Comparison of ENCODE assay signal across 11 cellular contexts in genomic region chr2:60329225-60329624, GRCh38.
"Had no signal": no experiment of that assay in that cellular context is flagged by ENCODE, and none has a peak within 500 bp of the region (broad histone marks: within the 10 kb centered on the region; RNA-seq: fewer than 3 reads in every experiment).

No MANE protein-coding gene starts in this region.

- H3K36me3 ChIP-seq: HAP-1 had no signal

- FAIRE-seq: H1, H54 had no signal

- H3K4me1 ChIP-seq: HAP-1 had no signal

- H3K27ac ChIP-seq: GM23248 had no signal

- DNase-seq: GM23248, GOT3, H7, H9, HCEC 1CT, HFFc6 had no signal

- H3K9me3 ChIP-seq: HAP-1 had no signal

- H2AFZ ChIP-seq: GM23248, GM23338 had no signal

- H3K9ac ChIP-seq: GM23248 had no signal

- H3K4me2 ChIP-seq: GM23338 had no signal

- ATAC-seq: GM23338, HCT116 had no signal

- H3K4me3 ChIP-seq: GM23248, GM23338, HAP-1 had no signal
